In genomic region chr5:32487008-32487407, GRCh38 we compare ENCODE assay signal across 28 cellular contexts.
"Had no signal": no experiment of that assay in that cellular context is flagged by ENCODE, and none has a peak within 500 bp of the region (broad histone marks: within the 10 kb centered on the region; RNA-seq: fewer than 3 reads in every experiment).

No MANE protein-coding gene starts in this region.

- H3K9me3 ChIP-seq: ovary, psoas muscle, spleen, suprapubic skin, testis, tibial artery, transverse colon, upper lobe of right lung, uterus had no signal

- H3K27me3 ChIP-seq: neural progenitor cell, ovary, spleen, suprapubic skin, testis, tibial artery, transverse colon, upper lobe of right lung, uterus had no signal

- H3K36me3 ChIP-seq: neural progenitor cell, ovary, spleen, suprapubic skin, tibial artery, transverse colon, upper lobe of right lung, uterus had no signal

- H3K4me1 ChIP-seq: neural progenitor cell, parathyroid adenoma, psoas muscle, uterus had no signal

- ATAC-seq: naive thymus-derived CD4-positive, alpha-beta T cell; natural killer cell; psoas muscle; sciatic nerve; stimulated activated memory B cell treated with anti-CD40 and anti-IgM and Interleukin-4, amounts not matched to agents 10 μg/mL and 1 μg/mL and 100 μg/mL, for 72 hours; stimulated activated naive CD8-positive, alpha-beta T cell treated with anti-CD3 and anti-CD28 coated beads, Interleukin-15, amount 100 ng/mL, for 72 hours; stimulated activated naive CD8-positive, alpha-beta T cell treated with anti-CD3 and anti-CD28 coated beads, Interleukin-15, Interleukin-2, amounts not matched to agents 100 U/mL and 50 U/mL, for 24 hours; upper lobe of right lung had no signal

- H3K4me3 ChIP-seq: neural progenitor cell, ovary, psoas muscle, skin epidermis, smooth muscle cell, spleen, suprapubic skin, testis, tibial artery, transverse colon, upper lobe of right lung, uterus had no signal

- DNase-seq: naive thymus-derived CD4-positive, alpha-beta T cell; natural killer cell; occipital lobe; ovary; posterior cingulate gyrus; psoas muscle; spleen; stimulated activated CD4-positive, alpha-beta T cell treated with anti-CD3 and anti-CD28 coated beads, Interleukin-12 subunit alpha, Interleukin-12 subunit beta, amount 100 ng/mL, for 4 hours; stimulated activated CD4-positive, alpha-beta T cell treated with anti-CD3 and anti-CD28 coated beads, Interleukin-1b, Interleukin-23, amount 100 ng/mL, for 48 hours; stimulated activated CD4-positive, alpha-beta T cell treated with anti-CD3 and anti-CD28 coated beads, Interleukin-4, amount 100 ng/mL, for 1 hour; stimulated activated CD4-positive, alpha-beta T cell treated with anti-CD3 and anti-CD28 coated beads, Interleukin-4, amount 100 ng/mL, for 4 hours; stimulated activated CD8-positive, alpha-beta memory T cell treated with anti-CD3 and anti-CD28 coated beads, Interleukin-4, amount 100 ng/mL, for 48 hours; stimulated activated naive CD4-positive, alpha-beta T cell; stimulated activated naive CD8-positive, alpha-beta T cell treated with anti-CD3 and anti-CD28 coated beads, Interleukin-15, amount 100 ng/mL, for 72 hours; stimulated activated naive CD8-positive, alpha-beta T cell treated with anti-CD3 and anti-CD28 coated beads, Interleukin-15, Interleukin-2, amounts not matched to agents 100 U/mL and 50 U/mL, for 24 hours; substantia nigra; testis; tibial artery; transverse colon; upper lobe of right lung; uterus had no signal

- H3K27ac ChIP-seq: neural progenitor cell, ovary, parathyroid adenoma, psoas muscle, skin epidermis, spleen, suprapubic skin, tibial artery, transverse colon, upper lobe of right lung had no signal
